9 cellular contexts compared by ENCODE assay signal in the genomic region with DNA sequence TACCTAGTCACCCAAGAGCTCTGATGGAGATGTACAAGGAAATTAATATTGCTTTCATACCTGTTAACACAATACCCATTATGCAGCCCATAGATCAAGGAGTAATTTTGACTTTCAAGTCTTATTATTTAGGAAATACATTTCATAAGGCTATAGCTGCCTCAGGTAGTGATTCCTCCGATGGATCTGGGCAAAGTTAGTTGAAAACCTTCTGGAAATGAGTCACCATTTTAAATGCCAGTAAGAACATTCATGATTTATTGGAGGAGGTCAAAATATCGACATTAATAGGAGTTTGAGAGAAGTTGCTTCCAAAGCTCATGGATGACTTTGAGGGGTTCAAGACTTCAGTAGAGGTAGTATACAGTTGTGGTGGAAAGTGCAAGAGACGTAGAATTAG.
"Had no signal": no experiment of that assay in that cellular context is flagged by ENCODE, and none has a peak within 500 bp of the region (broad histone marks: within the 10 kb centered on the region; RNA-seq: fewer than 3 reads in every experiment).

No MANE protein-coding gene starts in this region.

- DNase-seq: GM23248, GOT3, H7, H9, HCEC 1CT, HFFc6 had no signal

- H3K4me3 ChIP-seq: GM23248, GM23338, HAP-1 had no signal

- H3K4me2 ChIP-seq: GM23338 had no signal

- H3K4me1 ChIP-seq: HAP-1 had no signal

- H3K9me3 ChIP-seq: HAP-1 had no signal

- H3K36me3 ChIP-seq: HAP-1 had no signal

- H3K27ac ChIP-seq: GM23248 had no signal

- ATAC-seq: GM23338, HCT116 had no signal

- H2AFZ ChIP-seq: GM23248, GM23338 had no signal

- H3K9ac ChIP-seq: GM23248 had no signal
